In genomic region chr3:13203398-13204176, GRCh38 we compare ENCODE assay signal across 19 cellular contexts.
"Had no signal": no experiment of that assay in that cellular context is flagged by ENCODE, and none has a peak within 500 bp of the region (broad histone marks: within the 10 kb centered on the region; RNA-seq: fewer than 3 reads in every experiment).

No MANE protein-coding gene starts in this region.

- H3K36me3 Mint-ChIP-seq: activated naive CD4-positive, alpha-beta T cell treated with anti-CD3 and anti-CD28 coated beads, Interleukin-2, amount 50 U/mL, for 24 hours; naive thymus-derived CD8-positive, alpha-beta T cell had no signal

- DNase-seq: activated gamma-delta T cell; cerebellar nuclear complex; effector CD4-positive, alpha-beta T cell; gastrocnemius medialis; kidney glomerular epithelial cell; left ventricle myocardium superior; naive thymus-derived CD8-positive, alpha-beta T cell; transverse colon had no signal

- H3K9me3 Mint-ChIP-seq: activated CD8-positive, alpha-beta T cell treated with anti-CD3 and anti-CD28 coated beads for 36 hours; activated naive CD4-positive, alpha-beta T cell treated with anti-CD3 and anti-CD28 coated beads, Interleukin-2, amount 50 U/mL, for 24 hours; stimulated activated naive CD8-positive, alpha-beta T cell treated with anti-CD3 and anti-CD28 coated beads, Interleukin-15, Interleukin-2, amounts not matched to agents 100 ng/mL and 50 ng/mL, for 24 hours; T-helper 2 cell treated with Interferon-gamma antibody and Interleukin-4, amounts not matched to agents 5 μg/mL and 100 μg/mL, for 36 hours had no signal

- H3K27ac ChIP-seq: adrenal gland, breast epithelium, gastrocnemius medialis, neutrophil, parathyroid adenoma, suprapubic skin, transverse colon, vagina had no signal

- H3K4me3 Mint-ChIP-seq: activated CD8-positive, alpha-beta T cell treated with anti-CD3 and anti-CD28 coated beads for 36 hours; activated naive CD4-positive, alpha-beta T cell treated with anti-CD3 and anti-CD28 coated beads, Interleukin-2, amount 50 U/mL, for 24 hours; stimulated activated naive CD8-positive, alpha-beta T cell treated with anti-CD3 and anti-CD28 coated beads, Interleukin-15, Interleukin-2, amounts not matched to agents 100 ng/mL and 50 ng/mL, for 24 hours; T-helper 2 cell treated with Interferon-gamma antibody and Interleukin-4, amounts not matched to agents 5 μg/mL and 100 μg/mL, for 36 hours had no signal

- H3K27me3 ChIP-seq: vagina had no signal

- H3K4me1 ChIP-seq: adrenal gland, breast epithelium, gastrocnemius medialis, transverse colon had no signal

- ATAC-seq: activated CD8-positive, alpha-beta T cell treated with anti-CD3 and anti-CD28 coated beads for 36 hours; esophagus mucosa; gastrocnemius medialis; left ventricle myocardium superior had no signal

- H3K27ac Mint-ChIP-seq: activated CD8-positive, alpha-beta T cell treated with anti-CD3 and anti-CD28 coated beads for 36 hours; activated naive CD4-positive, alpha-beta T cell treated with anti-CD3 and anti-CD28 coated beads, Interleukin-2, amount 50 U/mL, for 24 hours; naive thymus-derived CD8-positive, alpha-beta T cell; stimulated activated naive CD8-positive, alpha-beta T cell treated with anti-CD3 and anti-CD28 coated beads, Interleukin-15, Interleukin-2, amounts not matched to agents 100 ng/mL and 50 ng/mL, for 24 hours; T-helper 2 cell treated with Interferon-gamma antibody and Interleukin-4, amounts not matched to agents 5 μg/mL and 100 μg/mL, for 36 hours had no signal

- H3K4me3 ChIP-seq: adrenal gland, gastrocnemius medialis, suprapubic skin, transverse colon, vagina had no signal

- H3K36me3 ChIP-seq: adrenal gland, breast epithelium, gastrocnemius medialis, neutrophil, suprapubic skin, transverse colon, vagina had no signal

- H3K9me3 ChIP-seq: adrenal gland, breast epithelium, gastrocnemius medialis, neutrophil, suprapubic skin, transverse colon, vagina had no signal
